ENCODE assay signal across 8 cellular contexts in genomic region chr1:43990271-43991199, GRCh38. TPM values are rescaled to one million over a fixed set of nuclear protein-coding genes. Genes with fewer than 3 reads are reported as not detected.
DNase-seq lines count a peak whose midpoint lies in the region; ATAC-seq, FAIRE-seq and TF ChIP-seq lines count a peak whose summit lies in the region.

No MANE protein-coding gene starts in this region.

- no peak for FAIRE-seq in endothelial cell of umbilical vein (lab: Jason Lieb, UNC)

- H3K9ac ChIP-seq in OCI-LY3 (ENCODE audit: low read length), result peak overlapping the region; percentile 65
- H3K9ac ChIP-seq in endothelial cell of umbilical vein (replicated peaks; ENCODE audit: extremely low read depth, insufficient read depth, low read length), result no peak overlapping the region

- no peaks in the 10 kb centered on the region for H3K36me3 ChIP-seq in OCI-LY3 (replicated peaks; ENCODE audit: low read depth, low read length)
- H3K36me3 ChIP-seq in endothelial cell of umbilical vein (ENCODE audit: control insufficient read depth in 2 of 2, extremely low read depth in 1 of 2, insufficient read depth in 2 of 2, low read length in 2 of 2), result peaks cover 0 to 3% of the 10 kb centered on the region in 2 experiments
- H3K36me3 ChIP-seq in neutrophil, result no peaks in the 10 kb centered on the region

- no peaks in the 10 kb centered on the region for H3K9me1 ChIP-seq in endothelial cell of umbilical vein (replicated peaks; ENCODE audit: control insufficient read depth, extremely low read depth, insufficient read depth, low read length)

- H3K27ac ChIP-seq in OCI-LY3 (ENCODE audit: low read length) (no peak overlapping the region), endothelial cell of umbilical vein (ENCODE audit: insufficient read depth, low read depth, low read length) (no peak overlapping the region), neutrophil (peak overlapping the region; percentile 77)

- H3K4me1 ChIP-seq in OCI-LY3 (ENCODE audit: low read length) (peaks cover 16% of the 10 kb centered on the region), endothelial cell of umbilical vein (ENCODE audit: control insufficient read depth, extremely low read depth, insufficient read depth, low read length) (peaks cover 7% of the 10 kb centered on the region), neutrophil (ENCODE audit: control insufficient read depth in 1 of 2, insufficient read depth in 1 of 2, low read depth in 1 of 2, low read length in 1 of 2) (peaks cover 16 to 17% of the 10 kb centered on the region in 2 experiments)

- no peak for ATAC-seq in HG02623 (IDR thresholded peaks at IDR 0.05; ENCODE audit: unreplicated experiment)

- TF ChIP-seq POLR2A in endothelial cell of umbilical vein (IDR thresholded peaks at IDR 0.05; ENCODE audit: low read depth, low read length), result no peak

- dilution Hi-C loops in endothelial cell of umbilical vein (cut with MboI; ENCODE audit: extremely low pct_ligation_motif_present, low sequenced_read_pairs), result no loop called here

- peak overlapping the region; percentile 99 for H3K4me2 ChIP-seq in OCI-LY3 (ENCODE audit: low read length)
- peak overlapping the region; percentile 67 for H3K4me2 ChIP-seq in endothelial cell of umbilical vein (ENCODE audit: insufficient read depth, low read length)

- no peaks in the 10 kb centered on the region for H3K79me2 ChIP-seq in OCI-LY3 (ENCODE audit: low read length)
- H3K79me2 ChIP-seq in endothelial cell of umbilical vein (ENCODE audit: control insufficient read depth, insufficient read depth, low read length), result no peaks in the 10 kb centered on the region

- POLR2A ChIA-PET in endothelial cell of umbilical vein (lab: Charles Lee), result no interaction called here

- intact Hi-C loops in endothelial cell of umbilical vein (cut with micrococcal nuclease), result loop anchor here (1.0 to 5.0 kb wide), 3 partner anchors 10 to 228 kb away; partner anchors contain the start of gene SLC6A9

- TF ChIP-seq CTCF in OCI-LY3 (IDR thresholded peaks at IDR 0.05; ENCODE audit: low read depth, low read length) (peak; percentile 17; the same call in 1 of the 2 replicates), endothelial cell of umbilical vein (IDR thresholded peaks at IDR 0.05; ENCODE audit: extremely low read depth in 1 of 2, insufficient read depth in 1 of 2, low read depth in 1 of 2, low read length in 2 of 2) (no peak), neutrophil (IDR thresholded peaks at IDR 0.05) (no peak)

- CTCF ChIA-PET in endothelial cell of umbilical vein (lab: Charles Lee), result interaction anchor here (0.9 to 3.0 kb wide), 4 partner anchors 16 to 227 kb away, joined by 3 to 12 read pairs (median 6); partner anchors contain the start of gene ATP6V0B

- BruUV-seq in endothelial cell of umbilical vein (replicated peaks; lab: Mats Ljungman, UMichigan), result TSS peak; percentile 8

- peak overlapping the region; percentile 84 for H3K4me3 ChIP-seq in OCI-LY3 (ENCODE audit: low read length)
- peak overlapping the region in 1 of 3 experiments; percentile 39 for H3K4me3 ChIP-seq in endothelial cell of umbilical vein (replicated peaks in 1 of 3; ENCODE audit: insufficient read depth in 1 of 3, low read depth in 1 of 3, low read length in 3 of 3)
- peak overlapping the region; percentile 91 to 93 for H3K4me3 ChIP-seq in neutrophil (ENCODE audit: low read depth in 1 of 2, low read length in 1 of 2)

- DNase-seq in EL (peak; percentile 24), endothelial cell of umbilical vein (ENCODE audit: low read depth, low spot score) (no peak), DMS79 treated with DMSO at 0.1 percent for 48 hours (lab: John Stamatoyannopoulos, UW) (no peak), RKO (ENCODE audit: low spot score) (no peak), SK-N-DZ (ENCODE audit: low spot score) (no peak)

- H2AFZ ChIP-seq in OCI-LY3 (ENCODE audit: low read depth, low read length) (no peak overlapping the region), endothelial cell of umbilical vein (ENCODE audit: low read depth, low read length) (peak overlapping the region; percentile 58)

- H4K20me1 ChIP-seq in OCI-LY3 (ENCODE audit: insufficient read depth, low read length) (no peaks in the 10 kb centered on the region), endothelial cell of umbilical vein (replicated peaks; ENCODE audit: control insufficient read depth, extremely low read depth, insufficient read depth, low read length) (no peaks in the 10 kb centered on the region)

- H3K9me3 ChIP-seq in OCI-LY3 (ENCODE audit: insufficient read depth, low read length) (no peaks in the 10 kb centered on the region), endothelial cell of umbilical vein (replicated peaks; ENCODE audit: control insufficient read depth, insufficient read depth, low read length) (no peaks in the 10 kb centered on the region), neutrophil (no peaks in the 10 kb centered on the region)

- H3K27me3 ChIP-seq in OCI-LY3 (ENCODE audit: low read depth, low read length) (no peaks in the 10 kb centered on the region), endothelial cell of umbilical vein (ENCODE audit: control insufficient read depth in 2 of 2, insufficient read depth in 2 of 2, low read length in 2 of 2) (no peaks in the 10 kb centered on the region), neutrophil (no peaks in the 10 kb centered on the region)

TF ChIP-seq in endothelial cell of umbilical vein, 7 proteins besides CTCF, POLR2A, EP300 and RAD21 (continues in another document):
- TF ChIP-seq MAX (IDR thresholded peaks at IDR 0.05; ENCODE audit: insufficient read depth, insufficient read length), result no peak

RNA-seq across cellular contexts. Expression of gene CCDC24, which starts 0.9 kb away (rescaled TPM):
- 2.2 and 2.8 TPM in 2 replicates for total RNA-seq in endothelial cell of umbilical vein
- polyA plus RNA-seq in endothelial cell of umbilical vein, result 3.1 and 3.4 TPM in 2 replicates
- 1.3 and 2.4 TPM in 2 replicates for polyA plus RNA-seq in endothelial cell of umbilical vein (2011; cell fraction: cytosol; rRNA removed)
- polyA plus RNA-seq in endothelial cell of umbilical vein (2011; cell fraction: nucleus; rRNA removed), result 4.5 and 6.8 TPM in 2 replicates
- 2.6 and 2.8 TPM in 2 replicates for polyA plus RNA-seq in endothelial cell of umbilical vein (2012)
- 0.45 and 0.46 TPM in 2 replicates for polyA minus RNA-seq in endothelial cell of umbilical vein
- polyA minus RNA-seq in endothelial cell of umbilical vein (2011; cell fraction: cytosol; rRNA and poly(A)+ RNA removed), result not detected
- 0.63 and 1.7 TPM in 2 replicates for polyA minus RNA-seq in endothelial cell of umbilical vein (2011; cell fraction: nucleus; rRNA and poly(A)+ RNA removed)
- 5.1 and 7.1 TPM in 2 replicates for polyA plus RNA-seq in SK-N-DZ (2014; cell fraction: cytosol; rRNA removed)
- 11.6 and 14.3 TPM in 2 replicates for polyA plus RNA-seq in SK-N-DZ (2014; cell fraction: nucleus; rRNA removed)

RNA-seq across cellular contexts. Expression of gene B4GALT2, which starts 11.5 kb away (rescaled TPM):
- total RNA-seq in endothelial cell of umbilical vein, result 77.7 and 80.0 TPM in 2 replicates
- polyA plus RNA-seq in endothelial cell of umbilical vein, result 103 and 145 TPM in 2 replicates
- 50.3 and 64.8 TPM in 2 replicates for polyA plus RNA-seq in endothelial cell of umbilical vein (2011; cell fraction: cytosol; rRNA removed)
- 26.6 and 28.8 TPM in 2 replicates for polyA plus RNA-seq in endothelial cell of umbilical vein (2011; cell fraction: nucleus; rRNA removed)
- polyA plus RNA-seq in endothelial cell of umbilical vein (2012), result 56.9 and 64.4 TPM in 2 replicates
- polyA minus RNA-seq in endothelial cell of umbilical vein, result 55.0 and 72.4 TPM in 2 replicates
- 29.3 TPM for polyA minus RNA-seq in endothelial cell of umbilical vein (2011; cell fraction: cytosol; rRNA and poly(A)+ RNA removed)
- 14.2 and 20.9 TPM in 2 replicates for polyA minus RNA-seq in endothelial cell of umbilical vein (2011; cell fraction: nucleus; rRNA and poly(A)+ RNA removed)
- 87.4 and 102 TPM in 2 replicates for polyA plus RNA-seq in SK-N-DZ (2014; cell fraction: cytosol; rRNA removed)
- polyA plus RNA-seq in SK-N-DZ (2014; cell fraction: nucleus; rRNA removed), result 61.8 and 91.4 TPM in 2 replicates

RNA-seq across cellular contexts. Expression of gene ATP6V0B, which starts 15.8 kb away (rescaled TPM):
- 105 and 110 TPM in 2 replicates for total RNA-seq in endothelial cell of umbilical vein
- polyA plus RNA-seq in endothelial cell of umbilical vein, result 325 and 372 TPM in 2 replicates
- polyA plus RNA-seq in endothelial cell of umbilical vein (2011; cell fraction: cytosol; rRNA removed), result 176 and 182 TPM in 2 replicates
- 135 and 137 TPM in 2 replicates for polyA plus RNA-seq in endothelial cell of umbilical vein (2011; cell fraction: nucleus; rRNA removed)
- 71.5 and 78.9 TPM in 2 replicates for polyA plus RNA-seq in endothelial cell of umbilical vein (2012)
- polyA minus RNA-seq in endothelial cell of umbilical vein, result 110 and 148 TPM in 2 replicates
- polyA minus RNA-seq in endothelial cell of umbilical vein (2011; cell fraction: cytosol; rRNA and poly(A)+ RNA removed), result 104 TPM
- 28.4 and 32.8 TPM in 2 replicates for polyA minus RNA-seq in endothelial cell of umbilical vein (2011; cell fraction: nucleus; rRNA and poly(A)+ RNA removed)
- polyA plus RNA-seq in SK-N-DZ (2014; cell fraction: cytosol; rRNA removed), result 240 and 241 TPM in 2 replicates
- 211 and 230 TPM in 2 replicates for polyA plus RNA-seq in SK-N-DZ (2014; cell fraction: nucleus; rRNA removed)

RNA-seq across cellular contexts. Expression of gene DPH2, which starts 20.7 kb away (rescaled TPM):
- total RNA-seq in endothelial cell of umbilical vein, result 26.6 and 28.1 TPM in 2 replicates
- 59.1 and 59.6 TPM in 2 replicates for polyA plus RNA-seq in endothelial cell of umbilical vein
- polyA plus RNA-seq in endothelial cell of umbilical vein (2011; cell fraction: cytosol; rRNA removed), result 34.0 and 36.6 TPM in 2 replicates
- 110 and 115 TPM in 2 replicates for polyA plus RNA-seq in endothelial cell of umbilical vein (2011; cell fraction: nucleus; rRNA removed)
- polyA plus RNA-seq in endothelial cell of umbilical vein (2012), result 19.2 and 24.4 TPM in 2 replicates
- polyA minus RNA-seq in endothelial cell of umbilical vein, result 36.3 and 47.4 TPM in 2 replicates
- 31.5 TPM for polyA minus RNA-seq in endothelial cell of umbilical vein (2011; cell fraction: cytosol; rRNA and poly(A)+ RNA removed)
- 28.1 and 35.4 TPM in 2 replicates for polyA minus RNA-seq in endothelial cell of umbilical vein (2011; cell fraction: nucleus; rRNA and poly(A)+ RNA removed)
- polyA plus RNA-seq in SK-N-DZ (2014; cell fraction: cytosol; rRNA removed), result 44.2 and 50.7 TPM in 2 replicates
- 90.6 and 137 TPM in 2 replicates for polyA plus RNA-seq in SK-N-DZ (2014; cell fraction: nucleus; rRNA removed)

RNA-seq across cellular contexts. Expression of gene SLC6A9, which starts 40.7 kb away (rescaled TPM):
- total RNA-seq in endothelial cell of umbilical vein, result 1.3 and 1.5 TPM in 2 replicates
- 0.80 and 0.81 TPM in 2 replicates for polyA plus RNA-seq in endothelial cell of umbilical vein
- 0.32 and 0.72 TPM in 2 replicates for polyA plus RNA-seq in endothelial cell of umbilical vein (2011; cell fraction: cytosol; rRNA removed)
- polyA plus RNA-seq in endothelial cell of umbilical vein (2011; cell fraction: nucleus; rRNA removed), result 0.97 and 1.1 TPM in 2 replicates
- polyA plus RNA-seq in endothelial cell of umbilical vein (2012), result 0.62 and 0.70 TPM in 2 replicates
- polyA minus RNA-seq in endothelial cell of umbilical vein, result 1.5 and 2.2 TPM in 2 replicates
- 49.0 TPM for polyA minus RNA-seq in endothelial cell of umbilical vein (2011; cell fraction: cytosol; rRNA and poly(A)+ RNA removed)
- 0.58 and 1.3 TPM in 2 replicates for polyA minus RNA-seq in endothelial cell of umbilical vein (2011; cell fraction: nucleus; rRNA and poly(A)+ RNA removed)
- 1.4 and 2.4 TPM in 2 replicates for polyA plus RNA-seq in SK-N-DZ (2014; cell fraction: cytosol; rRNA removed)
- 4.3 and 5.4 TPM in 2 replicates for polyA plus RNA-seq in SK-N-DZ (2014; cell fraction: nucleus; rRNA removed)
